8 cellular contexts compared by ENCODE assay signal in the genomic region with DNA sequence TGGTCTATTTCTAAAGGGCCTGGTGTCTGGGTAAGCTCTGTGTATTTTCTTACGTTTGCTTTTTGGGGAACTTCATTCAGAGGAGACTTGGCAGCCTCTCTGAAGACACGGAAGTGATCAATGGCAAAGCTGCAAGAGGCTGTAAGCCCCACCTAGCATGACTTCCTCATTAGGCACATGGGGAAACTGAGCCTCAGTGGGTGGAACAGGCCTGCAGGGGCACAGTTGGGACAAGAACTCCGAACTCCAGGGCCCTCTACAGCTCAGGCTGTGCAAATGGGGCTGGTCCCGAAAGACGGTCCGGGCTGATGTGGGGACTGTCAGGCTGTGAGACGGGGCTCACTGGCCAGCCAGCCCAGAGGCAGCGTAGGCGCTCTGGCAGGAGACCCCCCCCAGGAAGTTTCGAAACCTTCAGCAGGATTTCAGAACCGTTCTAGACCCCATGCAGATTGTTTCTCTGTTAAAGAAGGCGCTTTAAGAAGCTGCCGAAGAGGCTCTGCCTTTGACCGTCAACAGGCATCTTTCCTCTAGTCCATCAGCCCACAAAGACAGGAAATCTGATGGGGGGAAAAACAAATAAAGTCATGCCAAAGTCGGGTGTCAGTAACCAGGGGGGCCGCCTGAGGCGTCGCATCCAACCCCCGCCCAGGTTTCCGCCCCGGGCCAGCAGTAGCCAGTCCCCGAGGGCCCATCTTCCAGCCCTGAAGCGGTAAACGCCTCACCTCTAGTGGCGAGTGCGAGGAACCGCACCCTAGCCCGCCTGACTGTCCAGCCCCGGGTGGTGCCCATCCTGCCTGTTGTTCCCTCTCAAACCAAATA.
DNase-seq lines count a peak whose midpoint lies in the region; ATAC-seq and TF ChIP-seq lines count a peak whose summit lies in the region.

No MANE protein-coding gene starts in this region.

- H3K4me3 ChIP-seq in WERI-Rb-1 (ENCODE audit: low read depth, low read length) (no peak overlapping the region), cardiac fibroblast (replicated peaks in 1 of 2; ENCODE audit: low read depth in 2 of 2, low read length in 2 of 2) (peak overlapping the region in 1 of 2 donors; percentile 21), liver (ENCODE audit: low read depth in 1 of 3, low read length in 3 of 3) (no peak overlapping the region)

- peaks cover 0 to 3% (median 1%) of the 10 kb centered on the region in 4 donors for H3K4me1 ChIP-seq in liver (ENCODE audit: control insufficient read depth in 4 of 4, insufficient read depth in 4 of 4, low read length in 3 of 4)

- TF ChIP-seq CTCF in WERI-Rb-1 (IDR thresholded peaks at IDR 0.05; ENCODE audit: low read depth, low read length) (peak; percentile 59), cardiac fibroblast (IDR thresholded peaks at IDR 0.05; ENCODE audit: low read depth, low read length) (peak; percentile 95), liver (IDR thresholded peaks at IDR 0.05; ENCODE audit: low read depth, low read length, missing input control) (peak; percentile 74)

- peak; percentile 63 to 75 for TF ChIP-seq RAD21 in liver (IDR thresholded peaks at IDR 0.05)

- WGBS in liver: 30% methylated on average over 29 of the region's 29 CpGs

- H3K9me3 ChIP-seq in WERI-Rb-1 (ENCODE audit: severe bottlenecking): no peaks in the 10 kb centered on the region
- no peaks in the 10 kb centered on the region for H3K9me3 ChIP-seq in liver (ENCODE audit: control insufficient read depth in 4 of 4, low read length in 3 of 4)

- H3K27ac ChIP-seq in WERI-Rb-1: no peak overlapping the region
- H3K27ac ChIP-seq in liver (ENCODE audit: low read depth in 1 of 2, low read length in 2 of 2): no peak overlapping the region

- no peaks in the 10 kb centered on the region for H3K27me3 ChIP-seq in WERI-Rb-1 (ENCODE audit: insufficient read depth, low read depth, severe bottlenecking)
- no peaks in the 10 kb centered on the region for H3K27me3 ChIP-seq in liver (ENCODE audit: control insufficient read depth in 4 of 4, insufficient read depth in 4 of 4, low read length in 3 of 4)

- ATAC-seq in GM18498 (IDR thresholded peaks at IDR 0.05; ENCODE audit: unreplicated experiment) (peak; percentile 78), HG03469 (IDR thresholded peaks at IDR 0.05; ENCODE audit: unreplicated experiment) (peak; percentile 54), HG03378 (IDR thresholded peaks at IDR 0.05; ENCODE audit: unreplicated experiment) (no peak)

- DNase-seq in WERI-Rb-1 (no peak), cardiac fibroblast (ENCODE audit: low read depth in 2 of 2) (peak; percentile 54 to 59), KG1 (lab: John Stamatoyannopoulos, UW) (no peak)
- DNase-seq in stimulated activated CD8-positive, alpha-beta memory T cell treated with anti-CD3 and anti-CD28 coated beads, Interleukin-12 subunit alpha, Interleukin-12 subunit beta, amount 100 ng/mL, for 24 hours (ENCODE audit: extremely low read depth): peak; percentile 7

- no peaks in the 10 kb centered on the region for H3K36me3 ChIP-seq in WERI-Rb-1
- no peaks in the 10 kb centered on the region for H3K36me3 ChIP-seq in liver (ENCODE audit: control insufficient read depth in 4 of 4, insufficient read depth in 3 of 4, low read depth in 1 of 4, low read length in 3 of 4)

- H3K9ac ChIP-seq in liver (ENCODE audit: low read depth in 1 of 2, low read length in 2 of 2): no peak overlapping the region

TF ChIP-seq in liver, 16 proteins besides CTCF, POLR2A, EP300 and RAD21:
- TF ChIP-seq FOXA1 (IDR thresholded peaks at IDR 0.05) (no peak), SP1 (IDR thresholded peaks at IDR 0.05) (no peak), GABPA (IDR thresholded peaks at IDR 0.05 in 1 of 2, conservative IDR thresholded peaks at IDR 0.05 in 1 of 2) (no peak), MAX (IDR thresholded peaks at IDR 0.05) (no peak), YY1 (IDR thresholded peaks at IDR 0.05) (no peak), RXRA (IDR thresholded peaks at IDR 0.05) (no peak), EGR1 (IDR thresholded peaks at IDR 0.05; ENCODE audit: low read depth in 2 of 2) (no peak), HNF4G (IDR thresholded peaks at IDR 0.05) (no peak), NR2F2 (IDR thresholded peaks at IDR 0.05) (no peak), FOXA2 (IDR thresholded peaks at IDR 0.05) (no peak), REST (IDR thresholded peaks at IDR 0.05) (no peak), ZBTB33 (IDR thresholded peaks at IDR 0.05) (no peak), HNF4A (conservative IDR thresholded peaks at IDR 0.05) (no peak)
- TF ChIP-seq, protein P1, sequence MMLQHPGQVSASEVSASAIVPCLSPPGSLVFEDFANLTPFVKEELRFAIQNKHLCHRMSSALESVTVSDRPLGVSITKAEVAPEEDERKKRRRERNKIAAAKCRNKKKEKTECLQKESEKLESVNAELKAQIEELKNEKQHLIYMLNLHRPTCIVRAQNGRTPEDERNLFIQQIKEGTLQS (IDR thresholded peaks at IDR 0.05): no peak

Comparison
In these comparisons a context has a peak if more than half of its experiments do, and no peak if none do; other contexts are left out.
1. DNase-seq: peak in cardiac fibroblast (2 of 2) and stimulated activated CD8-positive, alpha-beta memory T cell treated with anti-CD3 and anti-CD28 coated beads, Interleukin-12 subunit alpha, Interleukin-12 subunit beta, amount 100 ng/mL, for 24 hours (single experiment); none in WERI-Rb-1 (single experiment) and KG1 (single experiment).
2. Peak in every context shown above with its lines, with median percentiles within 50 percentile points of each other: CTCF ChIP-seq.